ENCODE assay signal across 15 cellular contexts in genomic region chr11:3166268-3167142, GRCh38. TPM values are rescaled to one million over a fixed set of nuclear protein-coding genes. Genes with fewer than 3 reads are reported as not detected.
DNase-seq lines count a peak whose midpoint lies in the region; ATAC-seq, FAIRE-seq and TF ChIP-seq lines count a peak whose summit lies in the region.
"Had no signal": no experiment of that assay in that cellular context is flagged by ENCODE, and none has a peak within 500 bp of the region (broad histone marks: within the 10 kb centered on the region; RNA-seq: fewer than 3 reads in every experiment).

No MANE protein-coding gene starts in this region.

- ATAC-seq in K562: no peak
- no peak for ATAC-seq in GM19397 (IDR thresholded peaks at IDR 0.05; ENCODE audit: unreplicated experiment)

- WGBS in K562 (ENCODE audit: insufficient coverage, low coverage, missing lambda C conversion rate): 80% methylated on average over 18 of the region's 25 CpGs
- WGBS in neuronal stem cell (ENCODE audit: extremely low coverage in 2 of 2, insufficient read length in 2 of 2, insufficient replicate concordance in 1 of 2), 2 donors: no CpG with 5 or more reads among the region's 25 CpGs

- H3K4me1 ChIP-seq in K562 (replicated peaks in 1 of 2; ENCODE audit: control insufficient read depth in 2 of 2, insufficient read depth in 2 of 2, low read length in 2 of 2): peaks cover 41 to 84% of the 10 kb centered on the region in 2 experiments
- peaks cover 20 to 30% of the 10 kb centered on the region in 2 donors for H3K4me1 ChIP-seq in neuronal stem cell (ENCODE audit: control insufficient read depth in 2 of 2, insufficient read depth in 1 of 2, low read depth in 1 of 2, low read length in 2 of 2)
- H3K4me1 ChIP-seq in Karpas-422 (ENCODE audit: low read length): no peaks in the 10 kb centered on the region

- H3K9me3 ChIP-seq in K562 (replicated peaks; ENCODE audit: control insufficient read depth, insufficient read depth, low read depth, low read length): no peaks in the 10 kb centered on the region
- H3K9me3 ChIP-seq in neuronal stem cell (replicated peaks in 1 of 2; ENCODE audit: control insufficient read depth in 2 of 2, insufficient read depth in 1 of 2, low read depth in 1 of 2, low read length in 2 of 2): no peaks in the 10 kb centered on the region
- no peaks in the 10 kb centered on the region for H3K9me3 ChIP-seq in Karpas-422 (ENCODE audit: low read length)
- H3K9me3 ChIP-seq: HAP-1, sigmoid colon had no signal

- no peaks in the 10 kb centered on the region for H3K9me2 ChIP-seq in Karpas-422 (replicated peaks; ENCODE audit: insufficient read depth, low read length)

- peak overlapping the region in 1 of 2 experiments; percentile 1; a peak in 1 of 4 replicates for H3K9ac ChIP-seq in K562 (ENCODE audit: insufficient read depth in 1 of 2, low read depth in 2 of 2, low read length in 2 of 2)
- peak overlapping the region; percentile 15 for H3K9ac ChIP-seq in neuronal stem cell (ENCODE audit: low read depth, low read length, poor library complexity)
- H3K9ac ChIP-seq in Karpas-422 (ENCODE audit: low read length): no peak overlapping the region

- H3K27me3 Mint-ChIP-seq in Calu3 (ENCODE audit: unreplicated experiment): peaks cover 61% of the 10 kb centered on the region

- TF ChIP-seq RAD21 in K562 (CRISPR knock-in tag; conservative IDR thresholded peaks at IDR 0.05 in 1 of 2, IDR thresholded peaks at IDR 0.05 in 1 of 2): no peak

- H2AK5ac ChIP-seq in neuronal stem cell (ENCODE audit: low read depth, low read length): peak overlapping the region; percentile 96

- peak overlapping the region; percentile 35 for H2BK120ac ChIP-seq in neuronal stem cell (ENCODE audit: low read depth, low read length)

- H3K79me2 ChIP-seq in K562 (ENCODE audit: control insufficient read depth, insufficient read depth, low read length) (peaks cover 23% of the 10 kb centered on the region), Karpas-422 (ENCODE audit: low read length) (no peaks in the 10 kb centered on the region)

- peaks cover 16% of the 10 kb centered on the region for H3K4me1 Mint-ChIP-seq in Calu3 (ENCODE audit: low read depth, unreplicated experiment)

- peak overlapping the region; percentile 70 for H3K4me3 Mint-ChIP-seq in Calu3 (ENCODE audit: low read depth, unreplicated experiment)

- no peaks in the 10 kb centered on the region for H3K9me3 Mint-ChIP-seq in Calu3 (ENCODE audit: low read depth, unreplicated experiment)

- H3K4me3 ChIP-seq in K562: no peak overlapping the region
- H3K4me3 ChIP-seq in neuronal stem cell (ENCODE audit: low read length in 2 of 2): no peak overlapping the region
- H3K4me3 ChIP-seq in Karpas-422 (ENCODE audit: low read length): no peak overlapping the region

- H3K27ac Mint-ChIP-seq in Calu3 (ENCODE audit: unreplicated experiment): no peak overlapping the region

- no peak overlapping the region for H2BK5ac ChIP-seq in neuronal stem cell (ENCODE audit: low read length)

- peak overlapping the region; percentile 81 for H3K18ac ChIP-seq in neuronal stem cell (ENCODE audit: low read length)

- H3K4me2 ChIP-seq in K562 (ENCODE audit: insufficient read depth, low read length): no peak overlapping the region
- no peak overlapping the region for H3K4me2 ChIP-seq in neuronal stem cell (ENCODE audit: insufficient read depth, low read length, poor library complexity, severe bottlenecking)
- H3K4me2 ChIP-seq in Karpas-422 (ENCODE audit: low read depth, low read length, poor library complexity, severe bottlenecking): no peak overlapping the region

- H3K14ac ChIP-seq in neuronal stem cell (ENCODE audit: low read length): no peak overlapping the region

- in situ Hi-C loops in K562 (cut with MboI): no loop called here

- FAIRE-seq in K562 (lab: Jason Lieb, UNC): no peak

- no peak overlapping the region for H3K4ac ChIP-seq in neuronal stem cell (ENCODE audit: low read length)

- no peak overlapping the region for H4K91ac ChIP-seq in neuronal stem cell (ENCODE audit: low read depth, low read length, poor library complexity)

- DNase-seq in Calu3 (no peak), NCI-H1105 (lab: John Stamatoyannopoulos, UW) (peak; percentile 41), K562 (ENCODE audit: extremely low read depth in 1 of 4, low spot score in 3 of 4) (peak in 1 of 4 experiments; percentile 48), neuronal stem cell (ENCODE audit: low spot score) (no peak), CD1c-positive myeloid dendritic cell (ENCODE audit: extremely low spot score) (no peak), NCI-H510A (lab: John Stamatoyannopoulos, UW) (no peak), Karpas-422 (no peak)
- DNase-seq: amygdala, C1 segment of cervical spinal cord, MV-4-11, sigmoid colon had no signal

- H3K27ac ChIP-seq in K562 (ENCODE audit: extremely low read depth, low read depth, low read length) (no peak overlapping the region), neuronal stem cell (replicated peaks; ENCODE audit: low read length) (no peak overlapping the region), Karpas-422 (ENCODE audit: low read length) (no peak overlapping the region)
- H3K27ac ChIP-seq: SK-N-MC had no signal

- H3K36me3 ChIP-seq in K562 (ENCODE audit: control insufficient read depth, insufficient read depth, low read length) (no peaks in the 10 kb centered on the region), neuronal stem cell (replicated peaks in 1 of 2; ENCODE audit: control insufficient read depth in 2 of 2, insufficient read depth in 2 of 2, low read length in 2 of 2) (no peaks in the 10 kb centered on the region), Karpas-422 (ENCODE audit: insufficient read depth, low read length) (no peaks in the 10 kb centered on the region)
- H3K36me3 ChIP-seq: HAP-1, sigmoid colon had no signal

- peaks cover 7% of the 10 kb centered on the region for H3K79me1 ChIP-seq in neuronal stem cell (ENCODE audit: low read depth, low read length)

- H2BK12ac ChIP-seq in neuronal stem cell (ENCODE audit: low read length): no peak overlapping the region

- no TSS peak for BruUV-seq in Calu3 (replicated peaks; lab: Mats Ljungman, UMichigan)
- no TSS peak for BruUV-seq in K562 (replicated peaks; lab: Mats Ljungman, UMichigan)

- H3K9me1 ChIP-seq in K562 (ENCODE audit: control insufficient read depth, insufficient read depth, low read length): peaks cover 3% of the 10 kb centered on the region

- H4K20me1 ChIP-seq in K562 (replicated peaks; ENCODE audit: control insufficient read depth, insufficient read depth, low read length): peaks cover 12% of the 10 kb centered on the region
- H4K20me1 ChIP-seq in Karpas-422 (ENCODE audit: insufficient read depth, low read depth, low read length): no peaks in the 10 kb centered on the region

- POLR2A ChIA-PET in K562 (lab: Yijun Ruan, JAX): interaction anchor here (0.5 to 1.2 kb wide), 3 partner anchors 10 to 292 kb away, joined by 3 to 4 read pairs (median 3); no protein-coding TSS in a partner anchor

- no peak for TF ChIP-seq EP300 in K562 (IDR thresholded peaks at IDR 0.05; ENCODE audit: low read length)

- H3K36me3 Mint-ChIP-seq in Calu3 (ENCODE audit: insufficient read depth, unreplicated experiment): peaks cover 17% of the 10 kb centered on the region

- no peaks in the 10 kb centered on the region for H3K27me3 ChIP-seq in K562 (ENCODE audit: control insufficient read depth in 2 of 2, insufficient read depth in 2 of 2, low read length in 2 of 2)
- peaks cover 0 to 50% (median 4%) of the 10 kb centered on the region in 3 experiments for H3K27me3 ChIP-seq in neuronal stem cell (ENCODE audit: control insufficient read depth in 3 of 3, insufficient read depth in 3 of 3, low read depth in 1 of 3, low read length in 3 of 3)
- H3K27me3 ChIP-seq in Karpas-422 (ENCODE audit: low read length): no peaks in the 10 kb centered on the region
- H3K27me3 ChIP-seq: sigmoid colon had no signal

- intact Hi-C loops in Calu3 (cut with micrococcal nuclease; ENCODE audit: unreplicated experiment): no loop called here
- intact Hi-C loops in K562 (cut with micrococcal nuclease): loop anchor here (10.0 kb wide), 1 partner anchor 52 kb away; no protein-coding TSS in a partner anchor

- no peak for TF ChIP-seq POLR2A in K562 (conservative IDR thresholded peaks at IDR 0.05)

- peak overlapping the region; percentile 14 for H2BK15ac ChIP-seq in neuronal stem cell (ENCODE audit: low read length)

- CTCF ChIA-PET in Calu3 (lab: Charles Lee): no interaction called here
- CTCF ChIA-PET in K562 (lab: Yijun Ruan, JAX; ENCODE audit: low intra/inter-chr PET ratio): no interaction called here

- no peak overlapping the region for H4K8ac ChIP-seq in neuronal stem cell (ENCODE audit: low read depth, low read length)

- no peak overlapping the region for H2AFZ ChIP-seq in K562 (ENCODE audit: low read depth, low read length)
- no peak overlapping the region for H2AFZ ChIP-seq in neuronal stem cell (ENCODE audit: low read length)
- no peak overlapping the region for H2AFZ ChIP-seq in Karpas-422 (ENCODE audit: low read length)

- peak overlapping the region; percentile 20 for H3K23ac ChIP-seq in neuronal stem cell (ENCODE audit: low read depth, low read length, poor library complexity)

- TF ChIP-seq CTCF in Calu3 (IDR thresholded peaks at IDR 0.05; ENCODE audit: unreplicated experiment) (no peak), K562 (IDR thresholded peaks at IDR 0.05 in 2 of 3, conservative IDR thresholded peaks at IDR 0.05 in 1 of 3; ENCODE audit: insufficient read depth in 2 of 3, low read depth in 1 of 3, low read length in 3 of 3) (no peak)

RNA-seq across cellular contexts. Expression of gene OSBPL5, which starts 1.4 kb away (rescaled TPM):
- total RNA-seq in Calu3 (2022): 6.1 and 7.1 TPM in 2 replicates
- total RNA-seq in K562 (2011; cell fraction: chromatin; rRNA removed; ENCODE audit: low replicate concordance): 40.9 and 87.7 TPM in 2 replicates
- total RNA-seq in K562 (2011; cell fraction: nucleolus; rRNA removed): 31.7 and 40.8 TPM in 2 replicates
- total RNA-seq in K562 (2011; cell fraction: nucleoplasm; rRNA removed): 28.2 and 35.2 TPM in 2 replicates
- total RNA-seq in K562 (2014; rRNA removed): 6.6 and 8.0 TPM in 2 replicates
- 1.4 and 2.4 TPM in 2 replicates for total RNA-seq in K562 (2014; rRNA removed; fragmentation: Illumina TruSeq; extraction: Trizol)
- 6.4 and 6.5 TPM in 2 replicates for total RNA-seq in K562 (2015; rRNA removed; fragmentation: Illumina TruSeq; extraction: Trizol)
- 14.3 and 14.8 TPM in 2 replicates for total RNA-seq in K562 (2021)
- polyA plus RNA-seq in K562 (2011; rRNA removed): 3.2 and 7.5 TPM in 2 replicates
- polyA plus RNA-seq in K562 (2011; cell fraction: cytosol; rRNA removed): 3.8 and 6.2 TPM in 2 replicates
- 22.7 and 40.1 TPM in 2 replicates for polyA plus RNA-seq in K562 (2011; cell fraction: nucleus; rRNA removed)
- polyA plus RNA-seq in K562 (2012): 7.8 and 10.2 TPM in 2 replicates
- polyA plus RNA-seq in K562 (2014; fragmentation: Illumina TruSeq; extraction: Trizol): 3.1 and 4.6 TPM in 2 replicates
- polyA plus RNA-seq in K562 (2014; fragmentation: Nextera tagmentation; extraction: Ambion mirVana): under 1 TPM; 0.06 to 0.10 TPM
- polyA plus RNA-seq in K562 (2014; rRNA removed): 6.6 and 11.9 TPM in 2 replicates
- polyA minus RNA-seq in K562 (2011; rRNA and poly(A)+ RNA removed): 1.6 and 1.9 TPM in 2 replicates
- polyA minus RNA-seq in K562 (2011; cell fraction: cytosol; rRNA and poly(A)+ RNA removed): 5.9 and 6.9 TPM in 2 replicates
- 13.1 and 15.5 TPM in 2 replicates for polyA minus RNA-seq in K562 (2011; cell fraction: nucleus; rRNA and poly(A)+ RNA removed)
- 9.5 TPM for polyA plus RNA-seq in neuronal stem cell (2013, experiment 1 of 2)
- 9.7 TPM for polyA plus RNA-seq in neuronal stem cell (2013, experiment 2 of 2)
- not detected in 2 replicates for total RNA-seq in Karpas-422 (2014; rRNA removed; shearing (Covaris generic); ENCODE audit: low replicate concordance)

RNA-seq across cellular contexts. Expression of gene MRGPRG, which starts 52.1 kb away (rescaled TPM):
- total RNA-seq in Calu3 (2022): not detected in 2 replicates
- total RNA-seq in K562 (2011; cell fraction: chromatin; rRNA removed; ENCODE audit: low replicate concordance): not detected in 2 replicates
- total RNA-seq in K562 (2011; cell fraction: nucleolus; rRNA removed): not detected in 2 replicates
- not detected in 2 replicates for total RNA-seq in K562 (2011; cell fraction: nucleoplasm; rRNA removed)
- total RNA-seq in K562 (2014; rRNA removed): not detected in 2 replicates
- total RNA-seq in K562 (2014; rRNA removed; fragmentation: Illumina TruSeq; extraction: Trizol): not detected in 2 replicates
- total RNA-seq in K562 (2015; rRNA removed; fragmentation: Illumina TruSeq; extraction: Trizol): not detected in 2 replicates
- not detected in 2 replicates for total RNA-seq in K562 (2021)
- not detected in 2 replicates for polyA plus RNA-seq in K562 (2011; rRNA removed)
- not detected in 2 replicates for polyA plus RNA-seq in K562 (2011; cell fraction: cytosol; rRNA removed)
- not detected in 2 replicates for polyA plus RNA-seq in K562 (2011; cell fraction: nucleus; rRNA removed)
- not detected in 2 replicates for polyA plus RNA-seq in K562 (2012)
- not detected in 2 replicates for polyA plus RNA-seq in K562 (2014; fragmentation: Illumina TruSeq; extraction: Trizol)
- not detected for polyA plus RNA-seq in K562 (2014; fragmentation: Nextera tagmentation; extraction: Ambion mirVana)
- not detected in 2 replicates for polyA plus RNA-seq in K562 (2014; rRNA removed)
- polyA minus RNA-seq in K562 (2011; rRNA and poly(A)+ RNA removed): not detected in 2 replicates
- polyA minus RNA-seq in K562 (2011; cell fraction: cytosol; rRNA and poly(A)+ RNA removed): not detected in 2 replicates
- not detected in 2 replicates for polyA minus RNA-seq in K562 (2011; cell fraction: nucleus; rRNA and poly(A)+ RNA removed)
- not detected for polyA plus RNA-seq in neuronal stem cell (2013, experiment 1 of 2)
- not detected for polyA plus RNA-seq in neuronal stem cell (2013, experiment 2 of 2)
- not detected in 2 replicates for total RNA-seq in Karpas-422 (2014; rRNA removed; shearing (Covaris generic); ENCODE audit: low replicate concordance)
- total RNA-seq: dermis microvascular lymphatic vessel endothelial cell, sigmoid colon had no signal
- polyA plus RNA-seq: sigmoid colon had no signal
